In genomic region chr2:20623741-20624155, GRCh38 we compare ENCODE assay signal across 24 cellular contexts. TPM values are rescaled to one million over a fixed set of nuclear protein-coding genes. Genes with fewer than 3 reads are reported as not detected.
A peak's percentile ranks its signal among the peaks of the same experiment; 100 is the strongest.
DNase-seq lines count a peak whose midpoint lies in the region; ATAC-seq, FAIRE-seq and TF ChIP-seq lines count a peak whose summit lies in the region.
"Had no signal": no experiment of that assay in that cellular context is flagged by ENCODE, and none has a peak within 500 bp of the region (broad histone marks: within the 10 kb centered on the region; RNA-seq: fewer than 3 reads in every experiment).

No MANE protein-coding gene starts in this region.

- 90 to 93% methylated on average over 5 to 7 of the region's 7 CpGs for WGBS in endodermal cell (ENCODE audit: insufficient coverage in 1 of 2, insufficient read length in 1 of 2), 2 experiments
- WGBS in sigmoid colon, 2 donors = 64 to 81% methylated on average over 7 of the region's 7 CpGs

- peaks cover 0 to 2% (median 0%) of the 10 kb centered on the region in 7 donors for H3K9me3 Mint-ChIP-seq in CD14-positive monocyte
- H3K9me3 Mint-ChIP-seq in endodermal cell = no peaks in the 10 kb centered on the region
- H3K9me3 Mint-ChIP-seq: activated CD4-positive, alpha-beta memory T cell treated with anti-CD3 and anti-CD28 coated beads for 36 hours; activated naive CD4-positive, alpha-beta T cell treated with anti-CD3 and anti-CD28 coated beads, Interleukin-2, amount 50 U/mL, for 72 hours; stimulated activated naive B cell treated with anti-CD40 and anti-IgM and Interleukin-4, amounts not matched to agents 10 μg/mL and 1 μg/mL and 100 μg/mL, for 72 hours had no signal

- H3K36me3 ChIP-seq in endodermal cell (ENCODE audit: control insufficient read depth, insufficient read depth, low read length) (no peaks in the 10 kb centered on the region), kidney (ENCODE audit: control insufficient read depth in 1 of 2, insufficient read depth in 2 of 2, low read length in 2 of 2) (peaks cover 16 to 40% of the 10 kb centered on the region in 2 donors), sigmoid colon (peaks cover 32 to 44% (median 41%) of the 10 kb centered on the region in 4 donors)
- H3K36me3 ChIP-seq: colonic mucosa had no signal

- no peak for TF ChIP-seq EP300 in sigmoid colon (IDR thresholded peaks at IDR 0.05)

- H3K9ac ChIP-seq in endodermal cell (ENCODE audit: extremely low read depth, low read length, poor library complexity, severe bottlenecking) (no peak overlapping the region), kidney (ENCODE audit: low read length in 2 of 2) (no peak overlapping the region)

- H3K27ac Mint-ChIP-seq in CD14-positive monocyte (no peak overlapping the region), endodermal cell (no peak overlapping the region)
- H3K27ac Mint-ChIP-seq: activated CD4-positive, alpha-beta memory T cell treated with anti-CD3 and anti-CD28 coated beads for 36 hours; activated naive CD4-positive, alpha-beta T cell treated with anti-CD3 and anti-CD28 coated beads, Interleukin-2, amount 50 U/mL, for 72 hours; stimulated activated naive B cell treated with anti-CD40 and anti-IgM and Interleukin-4, amounts not matched to agents 10 μg/mL and 1 μg/mL and 100 μg/mL, for 72 hours had no signal

- TF ChIP-seq CTCF in CD14-positive monocyte (IDR thresholded peaks at IDR 0.05) = no peak
- no peak for TF ChIP-seq CTCF in endodermal cell (conservative IDR thresholded peaks at IDR 0.05)
- no peak for TF ChIP-seq CTCF in kidney (IDR thresholded peaks at IDR 0.05; ENCODE audit: borderline replicate concordance, extremely low read depth, insufficient read depth)
- no peak for TF ChIP-seq CTCF in sigmoid colon (IDR thresholded peaks at IDR 0.05)

- TF ChIP-seq POLR2A in sigmoid colon (IDR thresholded peaks at IDR 0.05) = no peak

- no peaks in the 10 kb centered on the region for H3K27me3 ChIP-seq in endodermal cell (ENCODE audit: control insufficient read depth, insufficient read depth, low read length, poor library complexity, severe bottlenecking)
- no peaks in the 10 kb centered on the region for H3K27me3 ChIP-seq in sigmoid colon
- H3K27me3 ChIP-seq: body of pancreas, colonic mucosa had no signal

- H3K4me1 ChIP-seq in endodermal cell (ENCODE audit: control insufficient read depth, insufficient read depth, low read length) (peaks cover 6% of the 10 kb centered on the region), kidney (ENCODE audit: control insufficient read depth in 1 of 2, insufficient read depth in 1 of 2, low read depth in 1 of 2, low read length in 2 of 2) (peaks cover 22 to 30% of the 10 kb centered on the region in 2 donors), sigmoid colon (peaks cover 0 to 57% (median 47%) of the 10 kb centered on the region in 4 donors)
- H3K4me1 ChIP-seq: colonic mucosa had no signal

- no peaks in the 10 kb centered on the region for H3K9me3 ChIP-seq in endodermal cell (ENCODE audit: control insufficient read depth, low read length)
- H3K9me3 ChIP-seq in kidney (ENCODE audit: control insufficient read depth in 1 of 2, low read length in 2 of 2) = no peaks in the 10 kb centered on the region
- H3K9me3 ChIP-seq in sigmoid colon = no peaks in the 10 kb centered on the region
- H3K9me3 ChIP-seq: BLaER1 treated with 17β-estradiol and CSF1 and Interleukin-3, amounts not matched to agents 10 nM and 100 nM; body of pancreas; colonic mucosa had no signal

- H3K4me1 Mint-ChIP-seq in CD14-positive monocyte (peaks cover 7% of the 10 kb centered on the region), endodermal cell (peaks cover 16% of the 10 kb centered on the region)

- FAIRE-seq in kidney (lab: Jason Lieb, UNC) = no peak
- FAIRE-seq: urothelium cell line had no signal

- H3K4me3 Mint-ChIP-seq in CD14-positive monocyte (no peak overlapping the region), endodermal cell (no peak overlapping the region)
- H3K4me3 Mint-ChIP-seq: activated CD4-positive, alpha-beta memory T cell treated with anti-CD3 and anti-CD28 coated beads for 36 hours; stimulated activated naive B cell treated with anti-CD40 and anti-IgM and Interleukin-4, amounts not matched to agents 10 μg/mL and 1 μg/mL and 100 μg/mL, for 72 hours had no signal

- DNase-seq in CD14-positive monocyte (ENCODE audit: low spot score) (peak; percentile 31), endodermal cell (peak; percentile 36), kidney (peak; percentile 71), sigmoid colon (peak; percentile 58), amniotic stem cell (lab: John Stamatoyannopoulos, UW) (no peak), NCI-H1417 (lab: John Stamatoyannopoulos, UW) (no peak)
- DNase-seq: activated CD4-positive, alpha-beta memory T cell treated with anti-CD3 and anti-CD28 coated beads for 36 hours; activated T-cell treated with anti-CD3 and anti-CD28 coated beads, Interleukin-2, amount 50 U/mL, for 1 hour; colonic mucosa; GOT3; Kasumi-1; NCI-H1092; NCI-H2107; NCI-H524 treated with DMSO at 0.1 percent for 48 hours; retina; stimulated activated naive B cell treated with anti-CD40 and anti-IgM and Interleukin-4, amounts not matched to agents 10 μg/mL and 1 μg/mL and 100 μg/mL, for 72 hours had no signal

- no peak overlapping the region for H3K27ac ChIP-seq in endodermal cell (ENCODE audit: low read depth, low read length)
- no peak overlapping the region for H3K27ac ChIP-seq in kidney (ENCODE audit: low read depth in 2 of 2, low read length in 2 of 2)
- H3K27ac ChIP-seq in sigmoid colon = peak overlapping the region in 3 of 4 donors; percentile 18 to 98 (median 98)
- H3K27ac ChIP-seq: BLaER1 treated with 17β-estradiol and CSF1 and Interleukin-3, amounts not matched to agents 10 nM and 100 nM; body of pancreas; colonic mucosa had no signal

- H3K4me3 ChIP-seq in endodermal cell (ENCODE audit: low read length) (no peak overlapping the region), kidney (ENCODE audit: low read length in 2 of 2) (no peak overlapping the region), sigmoid colon (no peak overlapping the region)
- H3K4me3 ChIP-seq: BLaER1 treated with 17β-estradiol and CSF1 and Interleukin-3, amounts not matched to agents 10 nM and 100 nM; body of pancreas; colonic mucosa had no signal

- peaks cover 84 to 91% of the 10 kb centered on the region in 2 donors for H3K36me3 Mint-ChIP-seq in CD14-positive monocyte
- H3K36me3 Mint-ChIP-seq in endodermal cell (ENCODE audit: low read depth) = peaks cover 14% of the 10 kb centered on the region
- H3K36me3 Mint-ChIP-seq: activated naive CD4-positive, alpha-beta T cell treated with anti-CD3 and anti-CD28 coated beads, Interleukin-2, amount 50 U/mL, for 72 hours had no signal

- ATAC-seq in GM21515 (IDR thresholded peaks at IDR 0.05; ENCODE audit: unreplicated experiment) (no peak), HG02885 (IDR thresholded peaks at IDR 0.05; ENCODE audit: poor library complexity, unreplicated experiment) (no peak)
- ATAC-seq: activated naive CD4-positive, alpha-beta T cell treated with anti-CD3 and anti-CD28 coated beads, Interleukin-2, amount 50 U/mL, for 72 hours; body of pancreas; stimulated activated naive B cell treated with anti-CD40 and anti-IgM and Interleukin-4, amounts not matched to agents 10 μg/mL and 1 μg/mL and 100 μg/mL, for 72 hours had no signal

- intact Hi-C loops in CD14-positive monocyte (cut with micrococcal nuclease) (no loop called here), kidney (cut with DNase I) (no loop called here), sigmoid colon (cut with DNase I) (no loop called here)

- H3K27me3 Mint-ChIP-seq in CD14-positive monocyte (ENCODE audit: low read depth in 3 of 3) = peaks cover 0 to 1% (median 1%) of the 10 kb centered on the region in 3 donors
- H3K27me3 Mint-ChIP-seq in endodermal cell (ENCODE audit: insufficient read depth) = no peaks in the 10 kb centered on the region
- H3K27me3 Mint-ChIP-seq: activated CD4-positive, alpha-beta memory T cell treated with anti-CD3 and anti-CD28 coated beads for 36 hours; stimulated activated naive B cell treated with anti-CD40 and anti-IgM and Interleukin-4, amounts not matched to agents 10 μg/mL and 1 μg/mL and 100 μg/mL, for 72 hours had no signal

RNA-seq across cellular contexts. Expression of gene HS1BP3, which starts 27.1 kb away (rescaled TPM):
- polyA plus RNA-seq in CD14-positive monocyte = 10 to 100 TPM; 45.4 to 48.9 TPM
- total RNA-seq in endodermal cell = 10 to 100 TPM; 23.0 to 26.2 TPM
- polyA plus RNA-seq in endodermal cell (2013, experiment 1 of 2) = 19.6 TPM
- 16.8 TPM for polyA plus RNA-seq in endodermal cell (2013, experiment 2 of 2)
- total RNA-seq in kidney = 35.5 TPM
- 37.5 TPM for polyA plus RNA-seq in kidney (ENCODE audit: insufficient read depth, low read depth, low replicate concordance)
- 10 to 100 TPM; 32.3 to 54.6 (median 41.8) TPM for total RNA-seq in sigmoid colon
- 10 to 100 TPM; 25.2 to 36.3 (median 25.3) TPM for polyA plus RNA-seq in sigmoid colon

RNA-seq across cellular contexts. Expression of gene GDF7, which starts 43.2 kb away (rescaled TPM):
- polyA plus RNA-seq in CD14-positive monocyte (not detected), kidney (ENCODE audit: insufficient read depth, low read depth, low replicate concordance) (1.8 TPM), sigmoid colon (under 1 TPM; under 0.01 to 0.60 (median under 0.01) TPM)
- total RNA-seq in endodermal cell (under 1 TPM; 0.07 to 0.09 TPM), kidney (12.5 TPM), sigmoid colon (1 to 10 TPM in 1 of 4 donors, under 1 TPM in 3; 0.49 to 1.6 (median 0.77) TPM)
- 9.4 TPM for polyA plus RNA-seq in endodermal cell (2013, experiment 1 of 2)
- 8.1 TPM for polyA plus RNA-seq in endodermal cell (2013, experiment 2 of 2)
- total RNA-seq: A673; T-helper 1 cell treated with Interleukin-12 subunit alpha and Interleukin-12 subunit beta and Interleukin-4 antibody, amounts not matched to agents 30 ng/mL and 1 ng/mL, for 36 hours had no signal

Comparison
In these comparisons a context has a peak if more than half of its experiments do, and no peak if none do; other contexts are left out.
1. DNase-seq: peak in CD14-positive monocyte (single experiment), endodermal cell (single experiment), kidney (single experiment) and sigmoid colon (single experiment); none in amniotic stem cell (single experiment) and NCI-H1417 (0 of 3).
2. H3K27ac ChIP-seq: peak in sigmoid colon (3 of 4); none in endodermal cell (single experiment) and kidney (0 of 2).